8 cellular contexts compared by ENCODE assay signal in the genomic region with DNA sequence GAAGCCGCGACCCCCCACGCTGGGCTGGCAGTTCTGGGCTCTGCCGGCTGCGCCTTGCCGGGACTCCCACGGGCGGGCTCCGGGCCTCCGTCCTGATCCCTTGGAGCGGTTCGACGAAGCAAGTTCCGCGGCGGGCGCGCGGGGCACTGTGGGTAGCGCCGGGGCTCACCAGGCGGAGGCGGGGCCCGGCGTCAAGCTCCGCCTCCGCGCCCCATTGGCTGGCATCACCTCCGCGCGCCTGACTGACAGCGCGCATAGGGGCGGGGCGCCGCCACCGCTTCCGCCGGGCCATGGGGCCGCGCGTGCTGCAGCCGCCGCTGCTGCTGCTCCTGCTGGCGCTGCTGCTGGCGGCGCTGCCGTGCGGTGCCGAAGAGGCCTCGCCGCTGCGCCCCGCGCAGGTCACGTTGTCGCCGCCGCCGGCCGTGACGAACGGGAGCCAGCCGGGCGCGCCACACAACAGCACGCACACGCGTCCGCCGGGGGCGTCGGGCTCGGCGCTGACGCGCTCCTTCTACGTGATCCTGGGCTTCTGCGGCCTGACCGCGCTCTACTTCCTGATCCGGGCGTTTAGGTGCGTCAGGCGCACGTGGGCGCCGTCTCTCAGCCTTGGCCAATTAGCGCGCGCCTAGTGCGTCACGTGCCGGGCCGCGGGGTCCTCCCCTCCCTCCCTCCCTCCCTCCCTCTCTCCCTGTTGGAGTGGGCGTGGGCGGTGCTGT. TPM values are rescaled to one million over a fixed set of nuclear protein-coding genes. Genes with fewer than 3 reads are reported as not detected.
A peak's percentile ranks its signal among the peaks of the same experiment; 100 is the strongest.
DNase-seq lines count a peak whose midpoint lies in the region; ATAC-seq lines count a peak whose summit lies in the region.

A gene (plus strand): TSS at position 271 of the 716 bp plus-strand sequence. CDS start 20 bp downstream, at position 291.

- peak within 1 kb of the TSS; percentile 91 for H3K27ac Mint-ChIP-seq in memory B cell

- DNase-seq in CMK (ENCODE audit: low read depth) = peak; percentile 94
- DNase-seq in HT1080 (ENCODE audit: low read depth) = peak; percentile 95
- peak; percentile 91 to 96 for DNase-seq in NOMO-1 (lab: John Stamatoyannopoulos, UW; ENCODE audit: unreplicated experiment in 2 of 2)
- DNase-seq in effector CD8-positive, alpha-beta T cell (lab: John Stamatoyannopoulos, UW) = peak; percentile 94
- peak; percentile 87 to 88 for DNase-seq in memory B cell (ENCODE audit: low spot score in 2 of 2)
- peak; percentile 93 for DNase-seq in stimulated activated CD8-positive, alpha-beta memory T cell treated with anti-CD3 and anti-CD28 coated beads, Interleukin-12 subunit alpha, Interleukin-12 subunit beta, amount 100 ng/mL, for 24 hours (ENCODE audit: extremely low read depth)

- no peaks in the 10 kb centered on the region for H3K9me3 Mint-ChIP-seq in memory B cell

- no peaks in the 10 kb centered on the region for H3K27me3 Mint-ChIP-seq in memory B cell

- POLR2A ChIA-PET in activated CD8-positive, alpha-beta memory T cell treated with anti-CD3 and anti-CD28 coated beads for 36 hours (lab: Charles Lee) = interaction anchor here (0.5 to 1.9 kb wide), 4 partner anchors 9 to 201 kb away, joined by 3 to 10 read pairs (median 4); no protein-coding TSS in a partner anchor

- H3K4me1 Mint-ChIP-seq in memory B cell = peaks cover 33% of the 10 kb centered on the region

- CTCF ChIA-PET in activated CD8-positive, alpha-beta memory T cell treated with anti-CD3 and anti-CD28 coated beads for 36 hours (lab: Charles Lee) = interaction anchor here (0.6 to 1.0 kb wide), 3 partner anchors 9 to 880 kb away, joined by 3 to 7 read pairs (median 6); no protein-coding TSS in a partner anchor

- H3K36me3 Mint-ChIP-seq in memory B cell = peaks cover 36% of the 10 kb centered on the region

- peak within 1 kb of the TSS; percentile 92 for H3K4me3 Mint-ChIP-seq in memory B cell

- peak; percentile 57 for ATAC-seq in GM21360 (IDR thresholded peaks at IDR 0.05; ENCODE audit: unreplicated experiment)
- peak; percentile 81 for ATAC-seq in memory B cell (ENCODE audit: low read depth)

RNA-seq across cellular contexts. Expression of the gene that starts here (rescaled TPM):
- total RNA-seq in HT1080 (2014; rRNA removed; shearing (Covaris generic)) = 53.1 and 58.1 TPM in 2 replicates
- 64.5 and 87.6 TPM in 2 replicates for polyA plus RNA-seq in HT1080 (2015; cell fraction: cytosol; rRNA removed)
- 29.4 and 37.0 TPM in 2 replicates for polyA plus RNA-seq in HT1080 (2015; cell fraction: nucleus; rRNA removed)
- total RNA-seq in activated CD8-positive, alpha-beta memory T cell treated with anti-CD3 and anti-CD28 coated beads for 36 hours = 100 to 1,000 TPM; 105 to 112 TPM

Comparison
In these comparisons a context has a peak if more than half of its experiments do, and no peak if none do; other contexts are left out.
1. Peak in every context shown above with its lines: DNase-seq and ATAC-seq.